In genomic region chr1:193058529-193059281, GRCh38 we compare ENCODE assay signal across 1 cellular context.
TF ChIP-seq lines count a peak whose summit lies in the region.

No MANE protein-coding gene starts in this region.

TF ChIP-seq in HEK293, 187 proteins besides CTCF, POLR2A, EP300 and RAD21 (continued from another document):
- TF ChIP-seq ZNF423 (tag by site-specific recombination; IDR thresholded peaks at IDR 0.05) (peak; percentile 93), ZNF214 (tag by site-specific recombination; IDR thresholded peaks at IDR 0.05; ENCODE audit: borderline replicate concordance) (no peak), ZNF558 (tag by site-specific recombination; IDR thresholded peaks at IDR 0.05) (no peak), FEZF1 (tag by site-specific recombination; IDR thresholded peaks at IDR 0.05) (peak; percentile 77), ZNF324 (tag by site-specific recombination; IDR thresholded peaks at IDR 0.05) (no peak), ZNF19 (tag by site-specific recombination; IDR thresholded peaks at IDR 0.05; ENCODE audit: low read depth) (no peak), ZSCAN23 (tag by site-specific recombination; IDR thresholded peaks at IDR 0.05) (peak; percentile 78; the same call in 1 of the 2 replicates), ZNF548 (tag by site-specific recombination; IDR thresholded peaks at IDR 0.05) (no peak), ZSCAN4 (tag by site-specific recombination; IDR thresholded peaks at IDR 0.05) (no peak), ZNF701 (tag by site-specific recombination; IDR thresholded peaks at IDR 0.05) (no peak), ZNF658 (tag by site-specific recombination; IDR thresholded peaks at IDR 0.05) (no peak), ZFHX2 (tag by site-specific recombination; conservative IDR thresholded peaks at IDR 0.05) (peak; percentile 52), YY2 (tag by site-specific recombination; IDR thresholded peaks at IDR 0.05) (0 out of 2 replicates have a peak, but pooled peaks have one; percentile 24), ZFP41 (tag by site-specific recombination; IDR thresholded peaks at IDR 0.05; ENCODE audit: borderline replicate concordance) (no peak), PBX3 (CRISPR knock-in tag; IDR thresholded peaks at IDR 0.05) (no peak), ZNF48 (tag by site-specific recombination; IDR thresholded peaks at IDR 0.05) (no peak), ZNF449 (tag by site-specific recombination; IDR thresholded peaks at IDR 0.05) (no peak; the same call in 1 of the 2 replicates), ZNF600 (tag by site-specific recombination; IDR thresholded peaks at IDR 0.05) (no peak), ZXDB (tag by site-specific recombination; IDR thresholded peaks at IDR 0.05) (0 out of 2 replicates have a peak, but pooled peaks have one; percentile 12), ZNF416 (tag by site-specific recombination; IDR thresholded peaks at IDR 0.05) (no peak), TRIM28 (IDR thresholded peaks at IDR 0.05; ENCODE audit: borderline replicate concordance, low read length) (no peak), BCL11A (tag by site-specific recombination; IDR thresholded peaks at IDR 0.05; ENCODE audit: low read depth) (no peak)
- TF ChIP-seq, protein P1, sequence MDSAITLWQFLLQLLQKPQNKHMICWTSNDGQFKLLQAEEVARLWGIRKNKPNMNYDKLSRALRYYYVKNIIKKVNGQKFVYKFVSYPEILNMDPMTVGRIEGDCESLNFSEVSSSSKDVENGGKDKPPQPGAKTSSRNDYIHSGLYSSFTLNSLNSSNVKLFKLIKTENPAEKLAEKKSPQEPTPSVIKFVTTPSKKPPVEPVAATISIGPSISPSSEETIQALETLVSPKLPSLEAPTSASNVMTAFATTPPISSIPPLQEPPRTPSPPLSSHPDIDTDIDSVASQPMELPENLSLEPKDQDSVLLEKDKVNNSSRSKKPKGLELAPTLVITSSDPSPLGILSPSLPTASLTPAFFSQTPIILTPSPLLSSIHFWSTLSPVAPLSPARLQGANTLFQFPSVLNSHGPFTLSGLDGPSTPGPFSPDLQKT (IDR thresholded peaks at IDR 0.05; ENCODE audit: borderline replicate concordance, low read depth, low read length): no peak
- TF ChIP-seq, protein P2, sequence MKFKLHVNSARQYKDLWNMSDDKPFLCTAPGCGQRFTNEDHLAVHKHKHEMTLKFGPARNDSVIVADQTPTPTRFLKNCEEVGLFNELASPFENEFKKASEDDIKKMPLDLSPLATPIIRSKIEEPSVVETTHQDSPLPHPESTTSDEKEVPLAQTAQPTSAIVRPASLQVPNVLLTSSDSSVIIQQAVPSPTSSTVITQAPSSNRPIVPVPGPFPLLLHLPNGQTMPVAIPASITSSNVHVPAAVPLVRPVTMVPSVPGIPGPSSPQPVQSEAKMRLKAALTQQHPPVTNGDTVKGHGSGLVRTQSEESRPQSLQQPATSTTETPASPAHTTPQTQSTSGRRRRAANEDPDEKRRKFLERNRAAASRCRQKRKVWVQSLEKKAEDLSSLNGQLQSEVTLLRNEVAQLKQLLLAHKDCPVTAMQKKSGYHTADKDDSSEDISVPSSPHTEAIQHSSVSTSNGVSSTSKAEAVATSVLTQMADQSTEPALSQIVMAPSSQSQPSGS (tag by site-specific recombination; IDR thresholded peaks at IDR 0.05; ENCODE audit: low read depth): no peak
- TF ChIP-seq, protein P3, sequence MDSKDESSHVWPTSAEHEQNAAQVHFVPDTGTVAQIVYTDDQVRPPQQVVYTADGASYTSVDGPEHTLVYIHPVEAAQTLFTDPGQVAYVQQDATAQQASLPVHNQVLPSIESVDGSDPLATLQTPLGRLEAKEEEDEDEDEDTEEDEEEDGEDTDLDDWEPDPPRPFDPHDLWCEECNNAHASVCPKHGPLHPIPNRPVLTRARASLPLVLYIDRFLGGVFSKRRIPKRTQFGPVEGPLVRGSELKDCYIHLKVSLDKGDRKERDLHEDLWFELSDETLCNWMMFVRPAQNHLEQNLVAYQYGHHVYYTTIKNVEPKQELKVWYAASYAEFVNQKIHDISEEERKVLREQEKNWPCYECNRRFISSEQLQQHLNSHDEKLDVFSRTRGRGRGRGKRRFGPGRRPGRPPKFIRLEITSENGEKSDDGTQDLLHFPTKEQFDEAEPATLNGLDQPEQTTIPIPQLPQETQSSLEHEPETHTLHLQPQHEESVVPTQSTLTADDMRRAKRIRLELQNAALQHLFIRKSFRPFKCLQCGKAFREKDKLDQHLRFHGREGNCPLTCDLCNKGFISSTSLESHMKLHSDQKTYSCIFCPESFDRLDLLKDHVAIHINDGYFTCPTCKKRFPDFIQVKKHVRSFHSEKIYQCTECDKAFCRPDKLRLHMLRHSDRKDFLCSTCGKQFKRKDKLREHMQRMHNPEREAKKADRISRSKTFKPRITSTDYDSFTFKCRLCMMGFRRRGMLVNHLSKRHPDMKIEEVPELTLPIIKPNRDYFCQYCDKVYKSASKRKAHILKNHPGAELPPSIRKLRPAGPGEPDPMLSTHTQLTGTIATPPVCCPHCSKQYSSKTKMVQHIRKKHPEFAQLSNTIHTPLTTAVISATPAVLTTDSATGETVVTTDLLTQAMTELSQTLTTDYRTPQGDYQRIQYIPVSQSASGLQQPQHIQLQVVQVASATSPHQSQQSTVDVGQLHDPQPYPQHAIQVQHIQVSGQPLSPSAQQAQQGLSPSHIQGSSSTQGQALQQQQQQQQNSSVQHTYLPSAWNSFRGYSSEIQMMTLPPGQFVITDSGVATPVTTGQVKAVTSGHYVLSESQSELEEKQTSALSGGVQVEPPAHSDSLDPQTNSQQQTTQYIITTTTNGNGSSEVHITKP (tag by site-specific recombination; IDR thresholded peaks at IDR 0.05): no peak
- TF ChIP-seq, protein P4, sequence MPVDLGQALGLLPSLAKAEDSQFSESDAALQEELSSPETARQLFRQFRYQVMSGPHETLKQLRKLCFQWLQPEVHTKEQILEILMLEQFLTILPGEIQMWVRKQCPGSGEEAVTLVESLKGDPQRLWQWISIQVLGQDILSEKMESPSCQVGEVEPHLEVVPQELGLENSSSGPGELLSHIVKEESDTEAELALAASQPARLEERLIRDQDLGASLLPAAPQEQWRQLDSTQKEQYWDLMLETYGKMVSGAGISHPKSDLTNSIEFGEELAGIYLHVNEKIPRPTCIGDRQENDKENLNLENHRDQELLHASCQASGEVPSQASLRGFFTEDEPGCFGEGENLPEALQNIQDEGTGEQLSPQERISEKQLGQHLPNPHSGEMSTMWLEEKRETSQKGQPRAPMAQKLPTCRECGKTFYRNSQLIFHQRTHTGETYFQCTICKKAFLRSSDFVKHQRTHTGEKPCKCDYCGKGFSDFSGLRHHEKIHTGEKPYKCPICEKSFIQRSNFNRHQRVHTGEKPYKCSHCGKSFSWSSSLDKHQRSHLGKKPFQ (tag by site-specific recombination; IDR thresholded peaks at IDR 0.05): no peak
